In the genomic region with DNA sequence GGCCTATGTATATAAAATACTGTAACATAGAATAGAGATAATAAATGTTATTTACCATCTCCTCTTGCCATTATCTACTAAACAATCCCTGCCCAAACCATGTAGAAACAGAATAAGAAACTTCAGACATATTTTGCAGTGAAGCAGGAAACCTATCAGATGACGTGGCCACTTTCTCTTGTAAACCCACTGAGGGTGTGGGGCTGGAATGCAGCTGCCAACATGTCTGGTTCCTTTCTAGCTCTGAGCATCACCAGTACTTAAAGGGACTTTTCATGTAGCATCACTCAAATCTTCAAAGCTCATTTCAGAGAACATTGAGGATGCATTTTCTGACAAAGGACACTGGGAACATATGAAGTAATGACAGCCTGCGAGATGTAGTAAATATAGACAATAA, we compare ENCODE assay signal across 11 cellular contexts.
DNase-seq lines count a peak whose midpoint lies in the region; ATAC-seq and TF ChIP-seq lines count a peak whose summit lies in the region.
"Had no signal": no experiment of that assay in that cellular context is flagged by ENCODE, and none has a peak within 500 bp of the region (broad histone marks: within the 10 kb centered on the region; RNA-seq: fewer than 3 reads in every experiment).

No MANE protein-coding gene starts in this region.

- H3K27me3 ChIP-seq in MG63 = no peaks in the 10 kb centered on the region
- H3K27me3 ChIP-seq: upper lobe of left lung had no signal

- peaks cover 27% of the 10 kb centered on the region for H3K9me3 ChIP-seq in MG63

- H3K36me3 ChIP-seq in MG63 = no peaks in the 10 kb centered on the region
- H3K36me3 ChIP-seq: upper lobe of left lung had no signal

- TF ChIP-seq CTCF in fibroblast of pulmonary artery (IDR thresholded peaks at IDR 0.05; ENCODE audit: low read length, missing control alignments) = no peak

- H3K4me3 ChIP-seq in MG63 = no peak overlapping the region
- H3K4me3 ChIP-seq in fibroblast of pulmonary artery (replicated peaks; ENCODE audit: low read depth, low read length) = no peak overlapping the region
- H3K4me3 ChIP-seq: upper lobe of left lung had no signal

- DNase-seq in EL (peak; percentile 84), MG63 (peak; percentile 74), fibroblast of pulmonary artery (ENCODE audit: low read depth) (peak; percentile 38), DMS79 (lab: John Stamatoyannopoulos, UW) (no peak), OCI-M2 (lab: John Stamatoyannopoulos, UW; ENCODE audit: unreplicated experiment) (no peak), kidney glomerular epithelial cell (lab: John Stamatoyannopoulos, UW) (no peak)
- DNase-seq: DMS53, NCI-H524, upper lobe of left lung had no signal

- peak; percentile 64 for ATAC-seq in GM21528 (IDR thresholded peaks at IDR 0.05; ENCODE audit: low FRiP score, unreplicated experiment)
- ATAC-seq in HG03045 (IDR thresholded peaks at IDR 0.05; ENCODE audit: unreplicated experiment) = no peak

Comparison
In these comparisons a context has a peak if more than half of its experiments do, and no peak if none do; other contexts are left out.
1. DNase-seq: peak in EL (single experiment), MG63 (single experiment) and fibroblast of pulmonary artery (single experiment); none in DMS79 (single experiment), OCI-M2 (single experiment) and kidney glomerular epithelial cell (single experiment).